In the genomic region with DNA sequence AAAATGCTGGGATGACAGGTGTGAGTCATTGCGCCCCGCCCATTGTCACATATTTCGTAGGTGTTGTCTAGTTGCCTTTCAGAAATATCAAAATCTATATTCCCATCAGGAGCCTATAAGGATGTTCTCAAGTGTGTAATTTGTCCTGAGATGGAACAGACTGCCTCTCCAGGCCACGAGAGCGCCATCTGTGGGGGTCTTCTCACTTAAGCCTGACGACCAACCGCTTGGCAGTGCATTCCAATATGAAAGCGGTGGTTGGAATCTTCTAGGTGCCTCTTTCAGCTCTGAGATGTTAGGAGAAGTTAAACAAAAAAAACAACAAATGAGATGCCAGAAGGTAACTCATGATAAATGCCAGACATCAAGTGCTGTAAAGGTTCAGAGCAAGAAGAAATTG, we compare ENCODE assay signal across 20 cellular contexts.
DNase-seq lines count a peak whose midpoint lies in the region; ATAC-seq and TF ChIP-seq lines count a peak whose summit lies in the region.
"Had no signal": no experiment of that assay in that cellular context is flagged by ENCODE, and none has a peak within 500 bp of the region (broad histone marks: within the 10 kb centered on the region; RNA-seq: fewer than 3 reads in every experiment).

No MANE protein-coding gene starts in this region.

- no peaks in the 10 kb centered on the region for H3K36me3 ChIP-seq in OCI-LY7 (ENCODE audit: insufficient read depth, low read length)
- no peaks in the 10 kb centered on the region for H3K36me3 ChIP-seq in endodermal cell (ENCODE audit: control insufficient read depth, insufficient read depth, low read length)
- H3K36me3 ChIP-seq: BLaER1 treated with 17β-estradiol and CSF1 and Interleukin-3, amounts not matched to agents 10 nM and 100 nM had no signal

- H3K36me3 Mint-ChIP-seq in endodermal cell (ENCODE audit: low read depth) = no peaks in the 10 kb centered on the region
- H3K36me3 Mint-ChIP-seq: CD8-positive, alpha-beta T cell had no signal

- DNase-seq in NCI-H82 (lab: John Stamatoyannopoulos, UW) = peak; percentile 14
- DNase-seq in NCI-H82 treated with DMSO at 0.1 percent for 48 hours (lab: John Stamatoyannopoulos, UW; ENCODE audit: unreplicated experiment) = no peak
- no peak for DNase-seq in OCI-LY7 (ENCODE audit: low spot score)
- DNase-seq in endodermal cell = no peak
- DNase-seq in COLO829 (ENCODE audit: low spot score) = no peak
- no peak for DNase-seq in NCI-H226
- DNase-seq: CD8-positive, alpha-beta T cell; COR-L47; DMS 273 treated with DMSO at 0.1 percent for 48 hours; DMS53; DND-41; EL; HCEC 1CT had no signal

- H3K4me1 ChIP-seq in OCI-LY7 (ENCODE audit: insufficient read depth, low read length, poor library complexity, severe bottlenecking) (no peaks in the 10 kb centered on the region), endodermal cell (ENCODE audit: control insufficient read depth, insufficient read depth, low read length) (no peaks in the 10 kb centered on the region)
- H3K4me1 ChIP-seq: A549 had no signal

- H3K9me2 ChIP-seq in OCI-LY7 (ENCODE audit: insufficient read depth, low read length) = no peaks in the 10 kb centered on the region

- H3K27ac ChIP-seq in OCI-LY7 (ENCODE audit: low read depth, low read length, poor library complexity, severe bottlenecking) = no peak overlapping the region
- H3K27ac ChIP-seq in endodermal cell (ENCODE audit: low read depth, low read length) = no peak overlapping the region
- H3K27ac ChIP-seq: 22Rv1; A549; BLaER1 treated with 17β-estradiol and CSF1 and Interleukin-3, amounts not matched to agents 10 nM and 100 nM; KMS-11 had no signal

- no peaks in the 10 kb centered on the region for H3K9me3 ChIP-seq in OCI-LY7 (ENCODE audit: low read length)
- no peaks in the 10 kb centered on the region for H3K9me3 ChIP-seq in endodermal cell (ENCODE audit: control insufficient read depth, low read length)
- H3K9me3 ChIP-seq: A549 had no signal

- H3K4me3 Mint-ChIP-seq in endodermal cell = no peak overlapping the region
- H3K4me3 Mint-ChIP-seq: CD8-positive, alpha-beta T cell had no signal

- ATAC-seq in HG02571 (IDR thresholded peaks at IDR 0.05; ENCODE audit: unreplicated experiment) = no peak
- ATAC-seq: A549; CD8-positive, alpha-beta T cell; GM12878; HepG2 had no signal

- POLR2A ChIA-PET in OCI-LY7 (lab: Charles Lee) = no interaction called here

- no peaks in the 10 kb centered on the region for H3K79me2 ChIP-seq in OCI-LY7 (ENCODE audit: insufficient read depth, low read depth, low read length)

- no peak overlapping the region for H3K4me2 ChIP-seq in OCI-LY7 (ENCODE audit: low read length)
- H3K4me2 ChIP-seq: A549; BLaER1 treated with 17β-estradiol and CSF1 and Interleukin-3, amounts not matched to agents 10 nM and 100 nM; KMS-11 had no signal

- intact Hi-C loops in OCI-LY7 (cut with micrococcal nuclease; ENCODE audit: unreplicated experiment) = no loop called here

- H3K27ac Mint-ChIP-seq in endodermal cell = no peak overlapping the region
- H3K27ac Mint-ChIP-seq: CD8-positive, alpha-beta T cell had no signal

- H3K9me3 Mint-ChIP-seq in endodermal cell = no peaks in the 10 kb centered on the region
- H3K9me3 Mint-ChIP-seq: CD8-positive, alpha-beta T cell had no signal

- peaks cover 5% of the 10 kb centered on the region for H3K4me1 Mint-ChIP-seq in endodermal cell

- H2AFZ ChIP-seq in OCI-LY7 (ENCODE audit: low read length) = no peak overlapping the region

- CTCF ChIA-PET in OCI-LY7 (lab: Charles Lee; ENCODE audit: unreplicated experiment) = no interaction called here

- H3K27me3 Mint-ChIP-seq in endodermal cell (ENCODE audit: insufficient read depth) = no peaks in the 10 kb centered on the region

- H3K4me3 ChIP-seq in OCI-LY7 (ENCODE audit: low read depth, low read length, poor library complexity, severe bottlenecking) (no peak overlapping the region), endodermal cell (ENCODE audit: low read length) (no peak overlapping the region)
- H3K4me3 ChIP-seq: A549; BLaER1 treated with 17β-estradiol and CSF1 and Interleukin-3, amounts not matched to agents 10 nM and 100 nM; GM12878 had no signal

- peak; percentile 26; the same call in 1 of the 2 replicates for TF ChIP-seq CTCF in OCI-LY7 (conservative IDR thresholded peaks at IDR 0.05; ENCODE audit: low read length)
- peak; percentile 31 for TF ChIP-seq CTCF in endodermal cell (conservative IDR thresholded peaks at IDR 0.05)

- 90 to 94% methylated on average over 3 to 8 of the region's 8 CpGs for WGBS in endodermal cell (ENCODE audit: insufficient coverage in 1 of 2, insufficient read length in 1 of 2), 2 experiments

- H3K9ac ChIP-seq in endodermal cell (ENCODE audit: extremely low read depth, low read length, poor library complexity, severe bottlenecking) = no peak overlapping the region
- H3K9ac ChIP-seq: BLaER1 treated with 17β-estradiol and CSF1 and Interleukin-3, amounts not matched to agents 10 nM and 100 nM; KMS-11 had no signal

- no peaks in the 10 kb centered on the region for H4K20me1 ChIP-seq in OCI-LY7 (ENCODE audit: insufficient read depth, low read length)
- H4K20me1 ChIP-seq: BLaER1 treated with 17β-estradiol and CSF1 and Interleukin-3, amounts not matched to agents 10 nM and 100 nM had no signal

- H3K27me3 ChIP-seq in endodermal cell (ENCODE audit: control insufficient read depth, insufficient read depth, low read length, poor library complexity, severe bottlenecking) = no peaks in the 10 kb centered on the region
- H3K27me3 ChIP-seq: BLaER1 treated with 17β-estradiol and CSF1 and Interleukin-3, amounts not matched to agents 10 nM and 100 nM had no signal

- no TSS peak for BruUV-seq in OCI-LY7 (replicated peaks; lab: Mats Ljungman, UMichigan)
